In the genomic region with DNA sequence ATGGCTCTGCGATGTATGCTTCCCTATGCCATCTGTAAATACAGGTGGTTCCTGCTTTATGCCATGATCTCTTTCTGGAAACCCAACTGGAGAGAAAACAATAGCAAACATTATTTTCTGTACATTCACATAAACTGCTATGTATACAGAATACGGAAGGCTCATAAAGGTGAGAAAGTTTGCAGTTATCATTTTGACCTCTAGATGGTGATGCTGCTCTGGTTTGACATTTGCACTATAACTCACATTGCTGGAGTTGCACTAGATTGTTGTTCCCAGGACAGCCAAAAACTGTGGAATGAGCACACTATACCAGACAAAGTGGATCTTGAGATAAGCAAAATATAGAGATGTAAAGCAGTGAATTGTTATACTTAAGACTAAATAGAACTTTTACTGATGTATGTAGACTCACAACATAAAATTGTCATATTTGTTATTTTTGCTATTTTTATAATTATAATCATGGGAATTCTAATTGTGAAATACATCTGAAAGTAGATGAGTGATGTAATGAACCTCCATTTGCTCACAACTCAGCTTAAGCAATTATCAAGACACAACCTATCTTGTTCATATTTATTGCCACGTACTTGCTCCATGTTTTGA, we compare ENCODE assay signal across 8 cellular contexts.
DNase-seq lines count a peak whose midpoint lies in the region; ATAC-seq and TF ChIP-seq lines count a peak whose summit lies in the region.

No MANE protein-coding gene starts in this region.

- H3K79me2 ChIP-seq in Karpas-422 (ENCODE audit: low read length), result no peaks in the 10 kb centered on the region
- no peaks in the 10 kb centered on the region for H3K79me2 ChIP-seq in smooth muscle cell (ENCODE audit: low read depth)

- H3K27ac ChIP-seq in Karpas-422 (ENCODE audit: low read length) (no peak overlapping the region), foreskin keratinocyte (no peak overlapping the region), smooth muscle cell (ENCODE audit: low read depth) (no peak overlapping the region)

- H3K9ac ChIP-seq in Karpas-422 (ENCODE audit: low read length), result no peak overlapping the region
- no peak overlapping the region for H3K9ac ChIP-seq in smooth muscle cell (ENCODE audit: low read depth)

- TF ChIP-seq CTCF in GM12864 (IDR thresholded peaks at IDR 0.05; ENCODE audit: low read depth, low read length, missing control alignments) (peak; percentile 71), foreskin keratinocyte (conservative IDR thresholded peaks at IDR 0.05) (peak; percentile 83), smooth muscle cell (IDR thresholded peaks at IDR 0.05; ENCODE audit: borderline replicate concordance, insufficient read depth, poor library complexity, severe bottlenecking) (peak; percentile 82)

- H3K9me3 ChIP-seq in Karpas-422 (ENCODE audit: low read length) (peaks cover 5% of the 10 kb centered on the region), smooth muscle cell (replicated peaks; ENCODE audit: low read depth) (no peaks in the 10 kb centered on the region)

- ATAC-seq in GM21825 (IDR thresholded peaks at IDR 0.05; ENCODE audit: unreplicated experiment) (peak; percentile 91), foreskin keratinocyte (peak; percentile 77)

- no peak for DNase-seq in GM12864 (ENCODE audit: low read depth)
- DNase-seq in Karpas-422, result peak; percentile 79
- peak; percentile 6 for DNase-seq in SHP77 treated with DMSO at 0.1 percent for 48 hours (lab: John Stamatoyannopoulos, UW)
- peak; percentile 2 to 42 for DNase-seq in foreskin keratinocyte
- no peak for DNase-seq in smooth muscle cell (lab: John Stamatoyannopoulos, UW; ENCODE audit: unreplicated experiment)
- DNase-seq in activated gamma-delta T cell (lab: John Stamatoyannopoulos, UW), result no peak
- no peak for DNase-seq in activated CD4-positive, alpha-beta T cell treated with anti-CD3 and anti-CD28 coated beads for 4 hours

- H3K4me3 ChIP-seq in GM12864 (ENCODE audit: low read depth, low read length), result no peak overlapping the region
- H3K4me3 ChIP-seq in Karpas-422 (ENCODE audit: low read length), result no peak overlapping the region
- H3K4me3 ChIP-seq in smooth muscle cell, result no peak overlapping the region

- 48% methylated on average over 3 of the region's 3 CpGs for WGBS in smooth muscle cell (ENCODE audit: low lambda C conversion rate)

- H3K4me1 ChIP-seq in Karpas-422 (ENCODE audit: low read length) (no peaks in the 10 kb centered on the region), foreskin keratinocyte (no peaks in the 10 kb centered on the region), smooth muscle cell (ENCODE audit: low read depth) (no peaks in the 10 kb centered on the region)

- no peaks in the 10 kb centered on the region for H3K9me2 ChIP-seq in Karpas-422 (replicated peaks; ENCODE audit: insufficient read depth, low read length)

- no peaks in the 10 kb centered on the region for H3K27me3 ChIP-seq in Karpas-422 (ENCODE audit: low read length)
- no peaks in the 10 kb centered on the region for H3K27me3 ChIP-seq in foreskin keratinocyte
- H3K27me3 ChIP-seq in smooth muscle cell (ENCODE audit: low read depth), result no peaks in the 10 kb centered on the region

- H3K36me3 ChIP-seq in Karpas-422 (ENCODE audit: insufficient read depth, low read length) (no peaks in the 10 kb centered on the region), smooth muscle cell (ENCODE audit: low read depth) (no peaks in the 10 kb centered on the region)

- H3K4me2 ChIP-seq in Karpas-422 (ENCODE audit: low read depth, low read length, poor library complexity, severe bottlenecking), result no peak overlapping the region
- no peak overlapping the region for H3K4me2 ChIP-seq in smooth muscle cell

- H2AFZ ChIP-seq in Karpas-422 (ENCODE audit: low read length), result no peak overlapping the region
- H2AFZ ChIP-seq in smooth muscle cell (ENCODE audit: low read depth), result no peak overlapping the region

- H4K20me1 ChIP-seq in Karpas-422 (ENCODE audit: insufficient read depth, low read depth, low read length) (no peaks in the 10 kb centered on the region), smooth muscle cell (ENCODE audit: low read depth) (no peaks in the 10 kb centered on the region)

- H3F3A ChIP-seq in smooth muscle cell (ENCODE audit: low read depth), result no peaks in the 10 kb centered on the region

Comparison
In these comparisons a context has a peak if more than half of its experiments do, and no peak if none do; other contexts are left out.
1. DNase-seq: peak in Karpas-422 (single experiment), SHP77 treated with DMSO at 0.1 percent for 48 hours (single experiment) and foreskin keratinocyte (2 of 2); none in GM12864 (single experiment), smooth muscle cell (single experiment), activated gamma-delta T cell (single experiment) and activated CD4-positive, alpha-beta T cell treated with anti-CD3 and anti-CD28 coated beads for 4 hours (0 of 2).
2. Peak in every context shown above with its lines, with median percentiles within 50 percentile points of each other: CTCF ChIP-seq.